ENCODE assay signal across 28 cellular contexts in genomic region chr20:61396262-61396848, GRCh38.
"Had no signal": no experiment of that assay in that cellular context is flagged by ENCODE, and none has a peak within 500 bp of the region (broad histone marks: within the 10 kb centered on the region; RNA-seq: fewer than 3 reads in every experiment).

No MANE protein-coding gene starts in this region.

- H3K27me3 ChIP-seq: ovary, right lobe of liver, testis, transverse colon, upper lobe of right lung, uterus had no signal

- DNase-seq: naive B cell; naive thymus-derived CD8-positive, alpha-beta T cell; nephron progenitor cell; occipital lobe; ovary; retina; right cardiac atrium; sigmoid colon; small intestine; stimulated activated CD4-positive, alpha-beta T cell treated with anti-CD3 and anti-CD28 coated beads, Interleukin-12 subunit alpha, Interleukin-12 subunit beta, amount 100 ng/mL, for 4 hours; stimulated activated CD4-positive, alpha-beta T cell treated with anti-CD3 and anti-CD28 coated beads, Interleukin-1b, Interleukin-23, amount 100 ng/mL, for 48 hours; stimulated activated CD4-positive, alpha-beta T cell treated with anti-CD3 and anti-CD28 coated beads, Interleukin-4, amount 100 ng/mL, for 1 hour; stimulated activated CD4-positive, alpha-beta T cell treated with anti-CD3 and anti-CD28 coated beads, Interleukin-4, amount 100 ng/mL, for 4 hours; stimulated activated CD8-positive, alpha-beta memory T cell treated with anti-CD3 and anti-CD28 coated beads, Interleukin-4, amount 100 ng/mL, for 48 hours; stimulated activated naive CD4-positive, alpha-beta T cell; stimulated activated naive CD8-positive, alpha-beta T cell treated with anti-CD3 and anti-CD28 coated beads, Interleukin-15, amount 100 ng/mL, for 72 hours; stimulated activated naive CD8-positive, alpha-beta T cell treated with anti-CD3 and anti-CD28 coated beads, Interleukin-15, Interleukin-2, amounts not matched to agents 100 U/mL and 50 U/mL, for 24 hours; substantia nigra; testis; tibial artery; transverse colon; upper lobe of right lung; uterus had no signal

- H3K36me3 ChIP-seq: ovary, prostate gland, right lobe of liver, sigmoid colon, suprapubic skin, tibial artery, transverse colon, upper lobe of right lung, uterus had no signal

- H3K4me3 ChIP-seq: ovary, prostate gland, right lobe of liver, sigmoid colon, suprapubic skin, testis, tibial artery, transverse colon, upper lobe of right lung, uterus had no signal

- H3K27ac ChIP-seq: ovary, parathyroid adenoma, prostate gland, right lobe of liver, sigmoid colon, suprapubic skin, testis, tibial artery, transverse colon, upper lobe of right lung, uterus had no signal

- H3K4me1 ChIP-seq: parathyroid adenoma, prostate gland, right lobe of liver, sigmoid colon, suprapubic skin, testis, tibial artery, transverse colon, upper lobe of right lung, uterus had no signal

- H3K9me3 ChIP-seq: ovary, prostate gland, right lobe of liver, testis, transverse colon, upper lobe of right lung, uterus had no signal

- ATAC-seq: naive thymus-derived CD8-positive, alpha-beta T cell; right cardiac atrium; right lobe of liver; stimulated activated memory B cell treated with anti-CD40 and anti-IgM and Interleukin-4, amounts not matched to agents 10 μg/mL and 1 μg/mL and 100 μg/mL, for 72 hours; stimulated activated naive CD8-positive, alpha-beta T cell treated with anti-CD3 and anti-CD28 coated beads, Interleukin-15, amount 100 ng/mL, for 72 hours; stimulated activated naive CD8-positive, alpha-beta T cell treated with anti-CD3 and anti-CD28 coated beads, Interleukin-15, Interleukin-2, amounts not matched to agents 100 U/mL and 50 U/mL, for 24 hours; upper lobe of right lung had no signal
